ENCODE assay signal across 10 cellular contexts in genomic region chr3:193347507-193348501, GRCh38. TPM values are rescaled to one million over a fixed set of nuclear protein-coding genes. Genes with fewer than 3 reads are reported as not detected.
DNase-seq lines count a peak whose midpoint lies in the region; ATAC-seq and TF ChIP-seq lines count a peak whose summit lies in the region.
"Had no signal": no experiment of that assay in that cellular context is flagged by ENCODE, and none has a peak within 500 bp of the region (broad histone marks: within the 10 kb centered on the region; RNA-seq: fewer than 3 reads in every experiment).

No MANE protein-coding gene starts in this region.

- H3K27me3 ChIP-seq in neural progenitor cell (no peaks in the 10 kb centered on the region), MM.1S (replicated peaks; ENCODE audit: insufficient read depth, low read length) (no peaks in the 10 kb centered on the region)

- POLR2A ChIA-PET in T-cell (lab: Charles Lee) = no interaction called here

- peak overlapping the region; percentile 12 for H2AFZ ChIP-seq in neural progenitor cell (replicated peaks)
- no peak overlapping the region for H2AFZ ChIP-seq in MM.1S (ENCODE audit: low read length)

- H3K79me2 ChIP-seq in neural progenitor cell (ENCODE audit: low read depth) (no peaks in the 10 kb centered on the region), MM.1S (ENCODE audit: low read length) (no peaks in the 10 kb centered on the region)

- H3F3A ChIP-seq in neural progenitor cell (ENCODE audit: low read depth) (no peaks in the 10 kb centered on the region), MM.1S (ENCODE audit: insufficient read depth, low read length) (no peaks in the 10 kb centered on the region)

- H3K36me3 ChIP-seq in neural progenitor cell (no peaks in the 10 kb centered on the region), MM.1S (replicated peaks; ENCODE audit: insufficient read depth, low read length) (no peaks in the 10 kb centered on the region)

- H3K36me3 Mint-ChIP-seq in neural progenitor cell (no peaks in the 10 kb centered on the region), T-cell (no peaks in the 10 kb centered on the region)

- H3K27ac Mint-ChIP-seq in neural progenitor cell (peak overlapping the region; percentile 71), T-cell (no peak overlapping the region)

- H3K9ac ChIP-seq in neural progenitor cell (no peak overlapping the region), MM.1S (ENCODE audit: low read length) (no peak overlapping the region)

- H3K4me1 ChIP-seq in neural progenitor cell = peaks cover 17% of the 10 kb centered on the region
- H3K4me1 ChIP-seq in MM.1S (ENCODE audit: low read length) = no peaks in the 10 kb centered on the region

- H3K27ac ChIP-seq in neural progenitor cell = no peak overlapping the region
- H3K27ac ChIP-seq in MM.1S (ENCODE audit: low read length) = no peak overlapping the region

- DNase-seq in HT1080 (ENCODE audit: low read depth) (peak; percentile 43), NCI-H774 (lab: John Stamatoyannopoulos, UW) (peak; percentile 91), neural progenitor cell (ENCODE audit: low spot score) (peak; percentile 67), T-cell (no peak), MM.1S (no peak)
- DNase-seq: activated gamma-delta T cell treated with Interleukin-2 at 50 U/mL for 16 hours, islet precursor cell had no signal

- TF ChIP-seq CTCF in neural progenitor cell (IDR thresholded peaks at IDR 0.05) (no peak), MM.1S (IDR thresholded peaks at IDR 0.05; ENCODE audit: low read length) (no peak)

- H3K9me3 Mint-ChIP-seq in neural progenitor cell (no peaks in the 10 kb centered on the region), T-cell (no peaks in the 10 kb centered on the region)

- H4K20me1 ChIP-seq in neural progenitor cell (ENCODE audit: low read depth) = no peaks in the 10 kb centered on the region
- H4K20me1 ChIP-seq in MM.1S (ENCODE audit: insufficient read depth, low read length) = no peaks in the 10 kb centered on the region

- peak overlapping the region; percentile 60 for H3K4me2 ChIP-seq in neural progenitor cell
- H3K4me2 ChIP-seq in MM.1S (ENCODE audit: low read depth, low read length) = no peak overlapping the region

- CTCF ChIA-PET in T-cell (lab: Charles Lee) = no interaction called here

- ATAC-seq in GM21515 (IDR thresholded peaks at IDR 0.05; ENCODE audit: unreplicated experiment) = peak; percentile 67
- ATAC-seq in GM21723 (IDR thresholded peaks at IDR 0.05; ENCODE audit: unreplicated experiment) = no peak
- ATAC-seq in T-cell (replicated peaks in 1 of 4) = no peak
- ATAC-seq in GM21367 (IDR thresholded peaks at IDR 0.05; ENCODE audit: unreplicated experiment) = no peak

- H3K4me3 Mint-ChIP-seq in neural progenitor cell = peak overlapping the region; percentile 49
- H3K4me3 Mint-ChIP-seq in T-cell = no peak overlapping the region

- H3K27me3 Mint-ChIP-seq in neural progenitor cell (ENCODE audit: insufficient read depth, low read depth) (peaks cover 4% of the 10 kb centered on the region), T-cell (peaks cover under 1 to 15% of the 10 kb centered on the region in 2 donors)

- H3K4me3 ChIP-seq in neural progenitor cell = no peak overlapping the region
- no peak overlapping the region for H3K4me3 ChIP-seq in MM.1S (ENCODE audit: low read length)

- no peaks in the 10 kb centered on the region for H3K9me3 ChIP-seq in neural progenitor cell (ENCODE audit: low read depth)
- no peaks in the 10 kb centered on the region for H3K9me3 ChIP-seq in MM.1S (replicated peaks; ENCODE audit: insufficient read depth, low read length)

- H3K9me2 ChIP-seq in MM.1S (replicated peaks; ENCODE audit: insufficient read depth, low read length) = no peaks in the 10 kb centered on the region

- peaks cover 24% of the 10 kb centered on the region for H3K4me1 Mint-ChIP-seq in neural progenitor cell
- no peaks in the 10 kb centered on the region for H3K4me1 Mint-ChIP-seq in T-cell

RNA-seq across cellular contexts. Expression of gene ATP13A5, which starts 30.7 kb away (rescaled TPM):
- 0.03 TPM in 1 of 2 replicates, not detected in the other for total RNA-seq in HT1080 (2014; rRNA removed; shearing (Covaris generic))
- polyA plus RNA-seq in HT1080 (2015; cell fraction: cytosol; rRNA removed) = not detected in 2 replicates
- polyA plus RNA-seq in HT1080 (2015; cell fraction: nucleus; rRNA removed) = not detected in 2 replicates
- not detected in 2 replicates for total RNA-seq in neural progenitor cell (ENCODE audit: low replicate concordance)
- total RNA-seq in T-cell = not detected

Comparison
In these comparisons a context has a peak if more than half of its experiments do, and no peak if none do; other contexts are left out.
1. DNase-seq: peak in HT1080 (single experiment), NCI-H774 (single experiment) and neural progenitor cell (single experiment); none in T-cell (0 of 34) and MM.1S (single experiment).